ENCODE assay signal across 31 cellular contexts in the genomic region with DNA sequence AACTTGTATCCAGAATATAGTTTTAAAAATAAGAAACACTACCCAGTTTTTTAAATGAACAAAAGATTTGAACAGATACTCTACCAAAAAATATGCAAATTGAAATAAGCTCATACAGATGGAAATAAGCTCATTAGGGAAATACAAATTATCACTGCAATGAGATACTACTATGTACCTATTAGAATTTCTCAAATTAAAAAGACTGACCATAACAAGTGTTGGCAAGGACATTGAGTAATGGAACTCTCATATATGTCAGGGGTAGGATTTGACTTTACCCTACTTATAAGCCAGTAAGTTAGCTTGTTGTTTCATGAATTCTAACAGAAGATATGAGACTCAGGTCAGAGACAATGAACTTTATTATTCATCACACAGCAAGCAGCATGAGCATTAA. TPM values are rescaled to one million over a fixed set of nuclear protein-coding genes. Genes with fewer than 3 reads are reported as not detected.
"Had no signal": no experiment of that assay in that cellular context is flagged by ENCODE, and none has a peak within 500 bp of the region (broad histone marks: within the 10 kb centered on the region; RNA-seq: fewer than 3 reads in every experiment).

No MANE protein-coding gene starts in this region.

- DNase-seq: stimulated activated CD4-positive, alpha-beta T cell treated with anti-CD3 and anti-CD28 coated beads, Interleukin-2, amount 100 ng/mL, for 48 hours; stimulated activated CD4-positive, alpha-beta T cell treated with anti-CD3 and anti-CD28 coated beads, Interleukin-4, amount 100 ng/mL, for 1 hour; stimulated activated CD4-positive, alpha-beta T cell treated with anti-CD3 and anti-CD28 coated beads, Interleukin-4, amount 100 ng/mL, for 24 hours; stimulated activated CD4-positive, alpha-beta T cell treated with anti-CD3 and anti-CD28 coated beads, Interleukin-4, amount 100 ng/mL, for 4 hours; stimulated activated CD8-positive, alpha-beta memory T cell treated with anti-CD3 and anti-CD28 coated beads, Interleukin-4, amount 100 ng/mL, for 48 hours; stimulated activated naive B cell treated with anti-CD40 and anti-IgM and Interleukin-4, amounts not matched to agents 10 μg/mL and 1 μg/mL and 100 μg/mL, for 72 hours; stimulated activated naive CD4-positive, alpha-beta T cell; stimulated activated naive CD4-positive, alpha-beta T cell treated with Interleukin-2 at 50 U/mL for 16 hours; stimulated activated naive CD8-positive, alpha-beta T cell treated with anti-CD3 and anti-CD28 coated beads, Interleukin-15, amount 100 ng/mL, for 72 hours; stimulated activated naive CD8-positive, alpha-beta T cell treated with anti-CD3 and anti-CD28 coated beads, Interleukin-15, Interleukin-2, amounts not matched to agents 100 U/mL and 50 U/mL, for 24 hours; stomach; substantia nigra; testis; thyroid gland; tibial artery; transverse colon; trophoblast cell; upper lobe of left lung; upper lobe of right lung; uterus had no signal

- H3K27me3 ChIP-seq: stomach, suprapubic skin, testis, thyroid gland, tibial artery, tibial nerve, transverse colon, upper lobe of left lung, upper lobe of right lung, uterus, vagina had no signal

- H3K4me1 ChIP-seq: stomach, suprapubic skin, testis, thyroid gland, tibial artery, tibial nerve, transverse colon, upper lobe of left lung, upper lobe of right lung, uterus, vagina had no signal

- H3K4me3 Mint-ChIP-seq: stimulated activated effector memory CD8-positive, alpha-beta T cell treated with anti-CD3 and anti-CD28 coated beads, Interleukin-12 subunit alpha, Interleukin-12 subunit beta, amount 100 ng/mL, for 72 hours; stimulated activated memory B cell treated with anti-CD40 and anti-IgM and Interleukin-4, amounts not matched to agents 10 μg/mL and 1 μg/mL and 100 μg/mL, for 72 hours; stimulated activated naive B cell treated with anti-CD40 and anti-IgM and Interleukin-4, amounts not matched to agents 10 μg/mL and 1 μg/mL and 100 μg/mL, for 72 hours; stimulated activated naive CD8-positive, alpha-beta T cell treated with anti-CD3 and anti-CD28 coated beads, Interleukin-15, amount 100 ng/mL, for 72 hours; stimulated activated naive CD8-positive, alpha-beta T cell treated with anti-CD3 and anti-CD28 coated beads, Interleukin-15, Interleukin-2, amounts not matched to agents 100 ng/mL and 50 ng/mL, for 24 hours; type B pancreatic cell had no signal

- H3K36me3 ChIP-seq: stomach, suprapubic skin, thoracic aorta, thyroid gland, tibial artery, tibial nerve, transverse colon, upper lobe of left lung, upper lobe of right lung, uterus, vagina had no signal

- H3K36me3 Mint-ChIP-seq: stimulated activated effector memory CD8-positive, alpha-beta T cell treated with anti-CD3 and anti-CD28 coated beads, Interleukin-12 subunit alpha, Interleukin-12 subunit beta, amount 100 ng/mL, for 72 hours; stimulated activated memory B cell treated with anti-CD40 and anti-IgM and Interleukin-4, amounts not matched to agents 10 μg/mL and 1 μg/mL and 100 μg/mL, for 72 hours; stimulated activated naive B cell treated with anti-CD40 and anti-IgM and Interleukin-4, amounts not matched to agents 10 μg/mL and 1 μg/mL and 100 μg/mL, for 72 hours; type B pancreatic cell had no signal

- H3K4me1 Mint-ChIP-seq: stimulated activated effector memory CD8-positive, alpha-beta T cell treated with anti-CD3 and anti-CD28 coated beads, Interleukin-12 subunit alpha, Interleukin-12 subunit beta, amount 100 ng/mL, for 72 hours; stimulated activated memory B cell treated with anti-CD40 and anti-IgM and Interleukin-4, amounts not matched to agents 10 μg/mL and 1 μg/mL and 100 μg/mL, for 72 hours; stimulated activated naive CD8-positive, alpha-beta T cell treated with anti-CD3 and anti-CD28 coated beads, Interleukin-15, amount 100 ng/mL, for 72 hours had no signal

- H3K27me3 Mint-ChIP-seq: stimulated activated memory B cell treated with anti-CD40 and anti-IgM and Interleukin-4, amounts not matched to agents 10 μg/mL and 1 μg/mL and 100 μg/mL, for 72 hours; stimulated activated naive B cell treated with anti-CD40 and anti-IgM and Interleukin-4, amounts not matched to agents 10 μg/mL and 1 μg/mL and 100 μg/mL, for 72 hours; stimulated activated naive CD8-positive, alpha-beta T cell treated with anti-CD3 and anti-CD28 coated beads, Interleukin-15, amount 100 ng/mL, for 72 hours; type B pancreatic cell had no signal

- FAIRE-seq: urothelium cell line had no signal

- H3K27ac ChIP-seq: stomach, suprapubic skin, testis, thoracic aorta, thyroid gland, tibial artery, tibial nerve, transverse colon, upper lobe of left lung, upper lobe of right lung, uterus, vagina had no signal

- H3K4me3 ChIP-seq: stomach, suprapubic skin, testis, thoracic aorta, thyroid gland, tibial artery, tibial nerve, transverse colon, upper lobe of left lung, upper lobe of right lung, uterus, vagina had no signal

- ATAC-seq: stimulated activated effector memory CD8-positive, alpha-beta T cell treated with anti-CD3 and anti-CD28 coated beads, Interleukin-12 subunit alpha, Interleukin-12 subunit beta, amount 100 ng/mL, for 72 hours; stimulated activated memory B cell treated with anti-CD40 and anti-IgM and Interleukin-4, amounts not matched to agents 10 μg/mL and 1 μg/mL and 100 μg/mL, for 72 hours; stimulated activated naive B cell treated with anti-CD40 and anti-IgM and Interleukin-4, amounts not matched to agents 10 μg/mL and 1 μg/mL and 100 μg/mL, for 72 hours; stimulated activated naive CD8-positive, alpha-beta T cell treated with anti-CD3 and anti-CD28 coated beads, Interleukin-15, amount 100 ng/mL, for 72 hours; stimulated activated naive CD8-positive, alpha-beta T cell treated with anti-CD3 and anti-CD28 coated beads, Interleukin-15, Interleukin-2, amounts not matched to agents 100 U/mL and 50 U/mL, for 24 hours; upper lobe of right lung had no signal

- H3K9me3 ChIP-seq: stomach, suprapubic skin, testis, thoracic aorta, thyroid gland, tibial artery, upper lobe of left lung, upper lobe of right lung, uterus, vagina had no signal

- H3K9me3 Mint-ChIP-seq: stimulated activated effector memory CD8-positive, alpha-beta T cell treated with anti-CD3 and anti-CD28 coated beads, Interleukin-12 subunit alpha, Interleukin-12 subunit beta, amount 100 ng/mL, for 72 hours; stimulated activated naive CD8-positive, alpha-beta T cell treated with anti-CD3 and anti-CD28 coated beads, Interleukin-15, Interleukin-2, amounts not matched to agents 100 ng/mL and 50 ng/mL, for 24 hours had no signal

- H3K27ac Mint-ChIP-seq: stimulated activated effector memory CD8-positive, alpha-beta T cell treated with anti-CD3 and anti-CD28 coated beads, Interleukin-12 subunit alpha, Interleukin-12 subunit beta, amount 100 ng/mL, for 72 hours; stimulated activated memory B cell treated with anti-CD40 and anti-IgM and Interleukin-4, amounts not matched to agents 10 μg/mL and 1 μg/mL and 100 μg/mL, for 72 hours; stimulated activated naive B cell treated with anti-CD40 and anti-IgM and Interleukin-4, amounts not matched to agents 10 μg/mL and 1 μg/mL and 100 μg/mL, for 72 hours; stimulated activated naive CD8-positive, alpha-beta T cell treated with anti-CD3 and anti-CD28 coated beads, Interleukin-15, amount 100 ng/mL, for 72 hours; stimulated activated naive CD8-positive, alpha-beta T cell treated with anti-CD3 and anti-CD28 coated beads, Interleukin-15, Interleukin-2, amounts not matched to agents 100 ng/mL and 50 ng/mL, for 24 hours; type B pancreatic cell had no signal

RNA-seq across cellular contexts. Expression of gene ASIP, which starts 9.6 kb away (rescaled TPM):
- total RNA-seq: stomach, suprapubic skin, temporal lobe, thoracic aorta, thyroid gland, transverse colon, upper lobe of right lung, urinary bladder, uterus, vagina had no signal
